29 cellular contexts compared by ENCODE assay signal in the genomic region with DNA sequence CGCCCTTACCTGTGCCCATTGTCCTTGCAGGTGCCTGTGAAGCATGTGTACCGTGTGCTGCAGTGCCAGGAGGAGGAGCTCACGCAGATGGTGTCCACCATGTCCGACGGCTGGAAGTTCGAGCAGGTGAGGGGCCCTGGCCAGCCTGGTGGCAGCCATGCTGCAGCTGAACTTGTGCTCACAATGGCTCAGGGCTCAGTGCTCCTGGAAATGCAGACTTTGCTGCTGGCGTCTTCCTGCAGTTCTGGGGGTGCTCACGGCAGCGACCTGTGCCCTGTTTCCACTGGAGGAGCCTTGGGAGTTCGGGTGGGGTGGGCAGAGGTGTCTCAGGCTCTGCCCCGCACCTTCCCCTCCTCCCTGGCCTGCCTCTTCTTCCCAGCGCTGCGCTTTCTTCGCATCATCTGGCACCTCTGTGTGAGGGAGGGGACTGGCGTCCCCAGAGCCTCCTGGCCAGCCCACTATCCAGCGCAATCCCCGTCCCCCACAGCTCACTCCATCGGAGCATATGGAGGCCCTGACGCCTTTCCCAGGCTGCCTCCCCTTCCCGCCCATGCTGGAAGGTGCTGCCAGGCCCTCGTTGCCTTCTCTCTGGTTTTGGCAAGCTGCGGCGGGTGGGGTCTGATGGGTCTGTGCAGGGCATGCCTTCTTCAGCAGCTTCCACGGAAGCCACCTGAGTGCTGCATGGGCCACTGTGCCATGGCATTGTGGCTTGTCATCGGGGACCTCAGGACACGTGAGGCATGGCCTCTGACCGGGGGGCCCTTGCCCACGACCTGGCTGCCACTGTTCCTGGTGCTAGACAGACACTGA. TPM values are rescaled to one million over a fixed set of nuclear protein-coding genes. Genes with fewer than 3 reads are reported as not detected.
A peak's percentile ranks its signal among the peaks of the same experiment; 100 is the strongest.
DNase-seq lines count a peak whose midpoint lies in the region; ATAC-seq, FAIRE-seq and TF ChIP-seq lines count a peak whose summit lies in the region.
"Had no signal": no experiment of that assay in that cellular context is flagged by ENCODE, and none has a peak within 500 bp of the region (broad histone marks: within the 10 kb centered on the region; RNA-seq: fewer than 3 reads in every experiment).

No MANE protein-coding gene starts in this region.

- H3K4me1 ChIP-seq in RWPE2 (ENCODE audit: insufficient read depth, poor library complexity, severe bottlenecking): no peaks in the 10 kb centered on the region
- no peaks in the 10 kb centered on the region for H3K4me1 ChIP-seq in kidney (ENCODE audit: control insufficient read depth in 1 of 2, insufficient read depth in 1 of 2, low read depth in 1 of 2, low read length in 2 of 2)
- no peaks in the 10 kb centered on the region for H3K4me1 ChIP-seq in mucosa of descending colon (ENCODE audit: low read depth)
- H3K4me1 ChIP-seq: A549, Peyer's patch, SJCRH30 had no signal

- intact Hi-C loops in kidney (cut with DNase I): no loop called here
- intact Hi-C loops in mucosa of descending colon (cut with DNase I, micrococcal nuclease): no loop called here

- ATAC-seq in RWPE2 (ENCODE audit: low read depth) (no peak), mucosa of descending colon (no peak)
- ATAC-seq: A549, SK-N-SH treated with all-trans-retinoic acid at 6 μM for 48 hours had no signal

- TF ChIP-seq POLR2A in GM12891 (IDR thresholded peaks at IDR 0.05; ENCODE audit: low read depth, low read length): no peak

- H3K4me3 ChIP-seq in RWPE2 (ENCODE audit: severe bottlenecking) (no peak overlapping the region), kidney (ENCODE audit: low read length in 2 of 2) (no peak overlapping the region), mucosa of descending colon (no peak overlapping the region)
- H3K4me3 ChIP-seq: A549, Peyer's patch, SJCRH30 had no signal

- TF ChIP-seq CTCF in RWPE2 (IDR thresholded peaks at IDR 0.05; ENCODE audit: poor library complexity, severe bottlenecking) (no peak), kidney (IDR thresholded peaks at IDR 0.05; ENCODE audit: borderline replicate concordance, extremely low read depth, insufficient read depth) (no peak), mucosa of descending colon (IDR thresholded peaks at IDR 0.05) (no peak)

- no peak overlapping the region for H3K9ac ChIP-seq in kidney (ENCODE audit: low read length in 2 of 2)

- peak; percentile 5 for FAIRE-seq in GM12891 (lab: Jason Lieb, UNC)
- FAIRE-seq in kidney (lab: Jason Lieb, UNC): no peak
- FAIRE-seq: A549, GM19239 had no signal

- no peaks in the 10 kb centered on the region for H3K27me3 ChIP-seq in RWPE2 (ENCODE audit: insufficient read depth, poor library complexity, severe bottlenecking)
- H3K27me3 ChIP-seq: Peyer's patch, SJCRH30 had no signal

- no peaks in the 10 kb centered on the region for H3K9me3 ChIP-seq in RWPE2 (ENCODE audit: severe bottlenecking)
- H3K9me3 ChIP-seq in kidney (ENCODE audit: control insufficient read depth in 1 of 2, low read length in 2 of 2): no peaks in the 10 kb centered on the region
- H3K9me3 ChIP-seq in mucosa of descending colon: no peaks in the 10 kb centered on the region
- H3K9me3 ChIP-seq: A549, Peyer's patch, SJCRH30 had no signal

- H3K36me3 ChIP-seq in RWPE2 (ENCODE audit: low read depth) (peaks cover 34% of the 10 kb centered on the region), kidney (ENCODE audit: control insufficient read depth in 1 of 2, insufficient read depth in 2 of 2, low read length in 2 of 2) (peaks cover 16 to 19% of the 10 kb centered on the region in 2 donors), mucosa of descending colon (ENCODE audit: low read depth) (peaks cover 7% of the 10 kb centered on the region)
- H3K36me3 ChIP-seq: SJCRH30 had no signal

- H3K27ac ChIP-seq in RWPE2 (ENCODE audit: poor library complexity, severe bottlenecking): no peak overlapping the region
- no peak overlapping the region for H3K27ac ChIP-seq in kidney (ENCODE audit: low read depth in 2 of 2, low read length in 2 of 2)
- peak overlapping the region; percentile 83 for H3K27ac ChIP-seq in temporal lobe (ENCODE audit: low read depth, low read length)
- H3K27ac ChIP-seq: A549, HL-60, Peyer's patch, SJCRH30 had no signal

- DNase-seq in GM12891 (ENCODE audit: insufficient read length, low spot score): no peak
- DNase-seq in RWPE2 (ENCODE audit: low spot score): peak; percentile 49
- DNase-seq in kidney: peak; percentile 55
- DNase-seq in NOMO-1 treated with DMSO at 0.1 percent for 48 hours (lab: John Stamatoyannopoulos, UW; ENCODE audit: unreplicated experiment): no peak
- no peak for DNase-seq in putamen (ENCODE audit: low spot score)
- no peak for DNase-seq in mucosa of descending colon
- DNase-seq: Calu3; CD8-positive, alpha-beta memory T cell; DMS79 treated with DMSO at 0.1 percent for 48 hours; GF-D8; H7; HFFc6; NCI-H1048; NCI-H1417; NCI-H1694; NCI-H2029 treated with DMSO at 0.1 percent for 48 hours; NCI-H2227 treated with DMSO at 0.1 percent for 48 hours; NCI-H510A; NCI-H69; OCI-M1; Peyer's patch; SJCRH30 had no signal

TF ChIP-seq in GM12891, 5 proteins besides CTCF, POLR2A, EP300 and RAD21:
- TF ChIP-seq POU2F2 (IDR thresholded peaks at IDR 0.05; ENCODE audit: low read depth, low read length) (no peak), TAF1 (IDR thresholded peaks at IDR 0.05; ENCODE audit: low read depth, low read length) (no peak), POLR2AphosphoS5 (IDR thresholded peaks at IDR 0.05; ENCODE audit: low read depth, low read length) (no peak), PAX5 (IDR thresholded peaks at IDR 0.05; ENCODE audit: insufficient read depth, low read length, severe bottlenecking) (no peak), SPI1 (IDR thresholded peaks at IDR 0.05; ENCODE audit: low read depth, low read length) (no peak)
TF ChIP-seq in GM12891: peak in this region for 0.

RNA-seq across cellular contexts. Expression of a gene that starts 17.7 kb away (rescaled TPM):
- 21.6 TPM for polyA plus RNA-seq in GM12891 (2012; ENCODE audit: low read depth, missing spikeins)
- total RNA-seq in kidney: 19.9 TPM
- polyA plus RNA-seq in kidney (ENCODE audit: insufficient read depth, low read depth, low replicate concordance): 12.8 TPM
- 17.5 TPM for total RNA-seq in temporal lobe
- total RNA-seq in mucosa of descending colon: 10 to 100 TPM; 28.2 to 80.7 (median 48.5) TPM

RNA-seq across cellular contexts. Expression of a gene that starts 20.0 kb away (rescaled TPM):
- polyA plus RNA-seq in GM12891 (2012; ENCODE audit: low read depth, missing spikeins): 1.0 TPM
- 2.1 TPM for total RNA-seq in kidney
- 0.41 TPM for polyA plus RNA-seq in kidney (ENCODE audit: insufficient read depth, low read depth, low replicate concordance)
- total RNA-seq in temporal lobe: 2.0 TPM
- 1 to 10 TPM; 1.1 to 2.2 (median 1.4) TPM for total RNA-seq in mucosa of descending colon
- polyA plus RNA-seq: CD14-positive monocyte; CD8-positive, alpha-beta memory T cell; IgD-negative memory B cell had no signal

RNA-seq across cellular contexts. Expression of a gene that starts 52.4 kb away (rescaled TPM):
- 400 TPM for polyA plus RNA-seq in GM12891 (2012; ENCODE audit: low read depth, missing spikeins)
- total RNA-seq in kidney: 621 TPM
- polyA plus RNA-seq in kidney (ENCODE audit: insufficient read depth, low read depth, low replicate concordance): 386 TPM
- 81.6 TPM for total RNA-seq in temporal lobe
- 100 to 1,000 TPM; 538 to 819 (median 692) TPM for total RNA-seq in mucosa of descending colon

Comparison
In these comparisons a context has a peak if more than half of its experiments do, and no peak if none do; other contexts are left out.
1. DNase-seq: peak in RWPE2 (single experiment) and kidney (single experiment); none in GM12891 (single experiment), NOMO-1 treated with DMSO at 0.1 percent for 48 hours (single experiment), putamen (single experiment) and mucosa of descending colon (0 of 3).